Comparison of ENCODE assay signal across 13 cellular contexts in the genomic region with DNA sequence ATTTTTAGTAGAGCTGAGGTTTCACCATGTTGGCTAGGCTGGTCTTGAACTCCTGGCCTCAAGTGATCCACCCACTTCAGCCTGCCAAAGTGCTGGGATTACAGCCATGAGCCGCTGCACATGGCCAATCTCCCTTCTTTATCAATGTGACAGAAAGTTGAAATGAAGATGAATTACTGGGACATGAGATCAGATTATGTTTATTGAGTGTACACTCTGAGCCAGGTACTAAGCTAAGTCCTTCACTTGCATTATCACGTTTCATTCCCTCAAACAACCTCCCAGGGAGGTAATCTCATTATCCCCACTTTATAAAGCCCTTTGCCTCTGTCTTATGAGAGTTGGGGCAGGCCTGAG. TPM values are rescaled to one million over a fixed set of nuclear protein-coding genes. Genes with fewer than 3 reads are reported as not detected.
DNase-seq lines count a peak whose midpoint lies in the region; ATAC-seq, FAIRE-seq and TF ChIP-seq lines count a peak whose summit lies in the region.
"Had no signal": no experiment of that assay in that cellular context is flagged by ENCODE, and none has a peak within 500 bp of the region (broad histone marks: within the 10 kb centered on the region; RNA-seq: fewer than 3 reads in every experiment).

No MANE protein-coding gene starts in this region.

- no peaks in the 10 kb centered on the region for H3K36me3 ChIP-seq in HepG2 (replicated peaks in 1 of 2; ENCODE audit: control insufficient read depth in 1 of 2, insufficient read depth in 2 of 2, low read length in 2 of 2)
- no peaks in the 10 kb centered on the region for H3K36me3 ChIP-seq in right lobe of liver
- H3K36me3 ChIP-seq in thymus (ENCODE audit: control insufficient read depth, insufficient read depth): no peaks in the 10 kb centered on the region
- H3K36me3 ChIP-seq: esophagus squamous epithelium had no signal

- H3K4me2 ChIP-seq in HepG2 (ENCODE audit: low read depth, low read length): peak overlapping the region; percentile 71; the same call in 1 of the 2 replicates

- H4K20me1 ChIP-seq in HepG2 (ENCODE audit: insufficient read depth, low read length): no peaks in the 10 kb centered on the region

- 27% methylated on average over 2 of the region's 2 CpGs for WGBS in HepG2 (ENCODE audit: low lambda C conversion rate)
- WGBS in right lobe of liver (ENCODE audit: insufficient coverage, low coverage, low lambda C conversion rate, missing lambda C conversion rate): 8% methylated on average over 2 of the region's 2 CpGs
- 58% methylated on average over 2 of the region's 2 CpGs for WGBS in thymus

- TF ChIP-seq POLR2A in HepG2 (IDR thresholded peaks at IDR 0.05; ENCODE audit: insufficient read depth in 1 of 2, low read depth in 2 of 2, low read length in 2 of 2) (no peak), right lobe of liver (IDR thresholded peaks at IDR 0.05) (no peak)

- H3K9me3 ChIP-seq in HepG2 (ENCODE audit: low read length) (no peaks in the 10 kb centered on the region), right lobe of liver (no peaks in the 10 kb centered on the region), thymus (ENCODE audit: control insufficient read depth) (no peaks in the 10 kb centered on the region)
- H3K9me3 ChIP-seq: esophagus squamous epithelium had no signal

- TF ChIP-seq CTCF in HepG2 (CRISPR knock-in tag; IDR thresholded peaks at IDR 0.05) (no peak), right lobe of liver (IDR thresholded peaks at IDR 0.05) (no peak)

- FAIRE-seq in HepG2 (lab: Jason Lieb, UNC): no peak

- intact Hi-C loops in HepG2 (cut with micrococcal nuclease; ENCODE audit: unreplicated experiment) (loop anchor here (5.0 kb wide), 2 partner anchors 126 to 189 kb away; no protein-coding TSS in a partner anchor), right lobe of liver (cut with DNase I) (no loop called here)

- BruUV-seq in HepG2 (replicated peaks; lab: Mats Ljungman, UMichigan): no TSS peak

- H2AFZ ChIP-seq in HepG2 (ENCODE audit: low read length): no peak overlapping the region

- H3K36me3 Mint-ChIP-seq in central memory CD8-positive, alpha-beta T cell (ENCODE audit: insufficient read depth): peaks cover 22% of the 10 kb centered on the region

- no peak for DNase-seq in HepG2 (ENCODE audit: low spot score)
- no peak for DNase-seq in right lobe of liver
- peak; percentile 98 for DNase-seq in NCI-H82 treated with DMSO at 0.1 percent for 48 hours (lab: John Stamatoyannopoulos, UW; ENCODE audit: unreplicated experiment)
- DNase-seq in central memory CD8-positive, alpha-beta T cell (ENCODE audit: low spot score in 2 of 2): no peak
- no peak for DNase-seq in NCI-H748 treated with DMSO at 0.1 percent for 48 hours (lab: John Stamatoyannopoulos, UW)
- DNase-seq in HEK293T (ENCODE audit: extremely low spot score): no peak
- no peak for DNase-seq in central memory CD4-positive, alpha-beta T cell
- DNase-seq: esophagus squamous epithelium; midbrain; NCI-H510A; stimulated activated CD4-positive, alpha-beta T cell treated with anti-CD3 and anti-CD28 coated beads, Interleukin-4, amount 100 ng/mL, for 1 hour had no signal

- peak overlapping the region; percentile 72 for H3K4me3 Mint-ChIP-seq in central memory CD8-positive, alpha-beta T cell

- H3K9me3 Mint-ChIP-seq in central memory CD8-positive, alpha-beta T cell: peaks cover 5% of the 10 kb centered on the region

- CTCF ChIA-PET in HepG2 (lab: Yijun Ruan, JAX; ENCODE audit: low intra/inter-chr PET ratio, low total read pairs) (interaction anchor here (1.6 to 5.1 kb wide), 3 partner anchors 49 to 179 kb away, joined by 4 to 77 read pairs (median 17); no protein-coding TSS in a partner anchor), HEK293T (lab: Yijun Ruan, JAX) (interaction anchor here (0.7 to 1.2 kb wide), 4 partner anchors 9 to 582 kb away, joined by 3 to 5 read pairs (median 4); no protein-coding TSS in a partner anchor)

- POLR2A ChIA-PET in HepG2 (lab: Yijun Ruan, JAX) (interaction anchor here (1.5 kb wide), 1 partner anchor 196 kb away, joined by 4 read pairs; no protein-coding TSS in a partner anchor), HEK293T (lab: Yijun Ruan, JAX) (interaction anchor here (0.6 kb wide), 1 partner anchor 179 kb away, joined by 4 read pairs; no protein-coding TSS in a partner anchor)

- no peak for TF ChIP-seq EP300 in HepG2 (IDR thresholded peaks at IDR 0.05; ENCODE audit: low read depth in 2 of 2, low read length in 2 of 2)
- TF ChIP-seq EP300 in HepG2 (CRISPR knock-in tag; IDR thresholded peaks at IDR 0.05; ENCODE audit: borderline replicate concordance): no peak

- peaks cover under 1% of the 10 kb centered on the region for H3K27me3 Mint-ChIP-seq in central memory CD8-positive, alpha-beta T cell

- TF ChIP-seq RAD21 in HepG2 (CRISPR knock-in tag; IDR thresholded peaks at IDR 0.05): no peak

- H3K4me1 ChIP-seq in HepG2 (ENCODE audit: insufficient read depth, low read length): peaks cover 45% of the 10 kb centered on the region
- H3K4me1 ChIP-seq in right lobe of liver: peaks cover 0 to 6% (median 3%) of the 10 kb centered on the region in 4 donors
- peaks cover 69% of the 10 kb centered on the region for H3K4me1 ChIP-seq in thymus (ENCODE audit: control insufficient read depth, insufficient read depth, low read length)

- H3K27me3 ChIP-seq in HepG2 (ENCODE audit: control insufficient read depth in 1 of 2, insufficient read depth in 2 of 2, low read length in 2 of 2) (no peaks in the 10 kb centered on the region; a peak in 1 of 5 replicates), right lobe of liver (no peaks in the 10 kb centered on the region), thymus (ENCODE audit: control insufficient read depth, insufficient read depth) (no peaks in the 10 kb centered on the region)
- H3K27me3 ChIP-seq: esophagus squamous epithelium had no signal

- H3K79me2 ChIP-seq in HepG2 (ENCODE audit: insufficient read depth, low read length): no peaks in the 10 kb centered on the region

- H3K4me3 ChIP-seq in HepG2 (replicated peaks in 1 of 3; ENCODE audit: insufficient read depth in 1 of 3, low read depth in 2 of 3, low read length in 3 of 3) (no peak overlapping the region), right lobe of liver (no peak overlapping the region), thymus (ENCODE audit: low read length) (peak overlapping the region; percentile 33)
- H3K4me3 ChIP-seq: esophagus squamous epithelium had no signal

- peaks cover 94% of the 10 kb centered on the region for H3K4me1 Mint-ChIP-seq in central memory CD8-positive, alpha-beta T cell

- in situ Hi-C loops in HepG2 (cut with HindIII; ENCODE audit: extremely low pct_ligation_motif_present, low pct_unique_long_range_greater_than_20kb): loop anchor here (5.0 kb wide), 2 partner anchors 111 to 181 kb away; no protein-coding TSS in a partner anchor

- H3K27ac ChIP-seq in HepG2 (ENCODE audit: extremely low read length, insufficient read depth, low read length) (no peak overlapping the region), right lobe of liver (no peak overlapping the region), thymus (ENCODE audit: low read depth) (peak overlapping the region; percentile 89)

- no peak for ATAC-seq in HepG2
- no peak for ATAC-seq in right lobe of liver
- ATAC-seq in central memory CD8-positive, alpha-beta T cell (replicated peaks; ENCODE audit: extremely low read depth, poor library complexity, severe bottlenecking): no peak

- H3K9ac ChIP-seq in HepG2 (ENCODE audit: insufficient read depth, low read depth, low read length): no peak overlapping the region

- H3K27ac Mint-ChIP-seq in central memory CD8-positive, alpha-beta T cell (ENCODE audit: low read depth): peak overlapping the region; percentile 100

RNA-seq across cellular contexts. Expression of gene CHI3L2, which starts 6.3 kb away (rescaled TPM):
- total RNA-seq in HepG2 (2016; rRNA removed; fragmentation: Illumina TruSeq; extraction: Trizol): 1.7 and 1.9 TPM in 2 replicates
- total RNA-seq in HepG2 (2016; cell fraction: cytosol; rRNA removed; fragmentation: Illumina TruSeq; extraction: Trizol; ENCODE audit: low read depth): 1.5 and 2.1 TPM in 2 replicates
- 1.5 and 1.6 TPM in 2 replicates for total RNA-seq in HepG2 (2016; cell fraction: insoluble cytoplasmic fraction; rRNA removed; fragmentation: Illumina TruSeq; extraction: Trizol)
- 1.7 and 2.0 TPM in 2 replicates for total RNA-seq in HepG2 (2016; cell fraction: membrane; rRNA removed; fragmentation: Illumina TruSeq; extraction: Trizol)
- total RNA-seq in HepG2 (2016; cell fraction: nucleus; rRNA removed; fragmentation: Illumina TruSeq; extraction: Trizol): 0.90 and 1.4 TPM in 2 replicates
- polyA plus RNA-seq in HepG2 (2011; rRNA removed): 0.46 and 0.65 TPM in 2 replicates
- polyA plus RNA-seq in HepG2 (2011; cell fraction: cytosol; rRNA removed): 0.44 and 0.51 TPM in 2 replicates
- 0.13 and 0.55 TPM in 2 replicates for polyA plus RNA-seq in HepG2 (2011; cell fraction: nucleus; rRNA removed)
- polyA plus RNA-seq in HepG2 (2012): 0.35 and 0.46 TPM in 2 replicates
- 0.80 and 1.0 TPM in 2 replicates for polyA plus RNA-seq in HepG2 (2016; cell fraction: cytosol; fragmentation: Illumina TruSeq; extraction: Trizol; ENCODE audit: low read depth)
- polyA plus RNA-seq in HepG2 (2016; cell fraction: insoluble cytoplasmic fraction; fragmentation: Illumina TruSeq; extraction: Trizol; ENCODE audit: low read depth): 1.2 and 1.8 TPM in 2 replicates
- polyA plus RNA-seq in HepG2 (2016; cell fraction: membrane; fragmentation: Illumina TruSeq; extraction: Trizol; ENCODE audit: low read depth): 1.1 and 1.5 TPM in 2 replicates
- 2.6 and 3.9 TPM in 2 replicates for polyA plus RNA-seq in HepG2 (2016; cell fraction: nucleus; fragmentation: Illumina TruSeq; extraction: Trizol; ENCODE audit: insufficient read depth, low read depth)
- polyA minus RNA-seq in HepG2 (2011; rRNA and poly(A)+ RNA removed; ENCODE audit: low replicate concordance): not detected in 2 replicates
- polyA minus RNA-seq in HepG2 (2011; cell fraction: cytosol; rRNA and poly(A)+ RNA removed): not detected in 2 replicates
- 1.2 and 1.3 TPM in 2 replicates for polyA minus RNA-seq in HepG2 (2011; cell fraction: nucleus; rRNA and poly(A)+ RNA removed)
- total RNA-seq in right lobe of liver: under 1 TPM in 5 of 6 experiments, not detected in 1; 0.15 to 0.58 (median 0.26) TPM
- polyA plus RNA-seq in thymus: 190 TPM
- total RNA-seq: chondrocyte had no signal

RNA-seq across cellular contexts. Expression of gene DENND2D, which starts 20.8 kb away (rescaled TPM):
- 0.04 TPM in 1 of 2 replicates, not detected in the other for total RNA-seq in HepG2 (2016; rRNA removed; fragmentation: Illumina TruSeq; extraction: Trizol)
- not detected in 2 replicates for total RNA-seq in HepG2 (2016; cell fraction: cytosol; rRNA removed; fragmentation: Illumina TruSeq; extraction: Trizol; ENCODE audit: low read depth)
- total RNA-seq in HepG2 (2016; cell fraction: insoluble cytoplasmic fraction; rRNA removed; fragmentation: Illumina TruSeq; extraction: Trizol): not detected in 2 replicates
- total RNA-seq in HepG2 (2016; cell fraction: membrane; rRNA removed; fragmentation: Illumina TruSeq; extraction: Trizol): not detected in 2 replicates
- total RNA-seq in HepG2 (2016; cell fraction: nucleus; rRNA removed; fragmentation: Illumina TruSeq; extraction: Trizol): not detected in 2 replicates
- polyA plus RNA-seq in HepG2 (2011; rRNA removed): not detected in 2 replicates
- 0.01 TPM in 1 of 2 replicates, not detected in the other for polyA plus RNA-seq in HepG2 (2011; cell fraction: cytosol; rRNA removed)
- 0.36 TPM in 1 of 2 replicates, not detected in the other for polyA plus RNA-seq in HepG2 (2011; cell fraction: nucleus; rRNA removed)
- 0.07 TPM in 1 of 2 replicates, not detected in the other for polyA plus RNA-seq in HepG2 (2012)
- not detected in 2 replicates for polyA plus RNA-seq in HepG2 (2016; cell fraction: cytosol; fragmentation: Illumina TruSeq; extraction: Trizol; ENCODE audit: low read depth)
- polyA plus RNA-seq in HepG2 (2016; cell fraction: insoluble cytoplasmic fraction; fragmentation: Illumina TruSeq; extraction: Trizol; ENCODE audit: low read depth): not detected in 2 replicates
- polyA plus RNA-seq in HepG2 (2016; cell fraction: membrane; fragmentation: Illumina TruSeq; extraction: Trizol; ENCODE audit: low read depth): not detected in 2 replicates
- not detected in 2 replicates for polyA plus RNA-seq in HepG2 (2016; cell fraction: nucleus; fragmentation: Illumina TruSeq; extraction: Trizol; ENCODE audit: insufficient read depth, low read depth)
- 12.7 TPM in 1 of 2 replicates, not detected in the other for polyA minus RNA-seq in HepG2 (2011; rRNA and poly(A)+ RNA removed; ENCODE audit: low replicate concordance)
- not detected in 2 replicates for polyA minus RNA-seq in HepG2 (2011; cell fraction: cytosol; rRNA and poly(A)+ RNA removed)
- 0.50 TPM in 1 of 2 replicates, not detected in the other for polyA minus RNA-seq in HepG2 (2011; cell fraction: nucleus; rRNA and poly(A)+ RNA removed)
- 10 to 100 TPM in 5 of 6 experiments, 1 to 10 TPM in 1; 9.6 to 18.6 (median 13.9) TPM for total RNA-seq in right lobe of liver
- polyA plus RNA-seq in thymus: 134 TPM

Comparison
In these comparisons a context has a peak if more than half of its experiments do, and no peak if none do; other contexts are left out.
1. RNA of gene DENND2D, which starts 20.8 kb away (total RNA-seq): 9.6 to 18.6 TPM in right lobe of liver; 0.04 TPM in HepG2; every median in the first group is over 4 times any median in the second.